Comparison of ENCODE assay signal across 1 cellular context in genomic region chr14:23555882-23556699, GRCh38.
A peak's percentile ranks its signal among the peaks of the same experiment; 100 is the strongest.
TF ChIP-seq lines count a peak whose summit lies in the region.

Gene THTPA, plus strand, starts transcription at chr14:23556271. Its CDS starts 487 bp downstream, at chr14:23556758.

TF ChIP-seq in WTC11, 78 proteins besides CTCF, POLR2A, EP300 and RAD21 (continued from another document and continues in another):
- TF ChIP-seq MLX (CRISPR knock-in tag; IDR thresholded peaks at IDR 0.05) (0 out of 2 replicates have a peak, but pooled peaks have one; percentile 16), ZNF232 (CRISPR knock-in tag; IDR thresholded peaks at IDR 0.05) (no peak), PRRX2 (CRISPR knock-in tag; IDR thresholded peaks at IDR 0.05) (no peak), STAT6 (CRISPR knock-in tag; conservative IDR thresholded peaks at IDR 0.05; ENCODE audit: low read depth) (no peak), IRF1 (CRISPR knock-in tag; IDR thresholded peaks at IDR 0.05) (no peak), JUN (CRISPR knock-in tag; IDR thresholded peaks at IDR 0.05) (no peak), GABPB1 (CRISPR knock-in tag; IDR thresholded peaks at IDR 0.05) (peak; percentile 90), CREB1 (CRISPR knock-in tag; IDR thresholded peaks at IDR 0.05) (no peak), HMGXB4 (CRISPR knock-in tag; IDR thresholded peaks at IDR 0.05) (peak; percentile 80; the same call in 1 of the 2 replicates), ZNF317 (CRISPR knock-in tag; IDR thresholded peaks at IDR 0.05; ENCODE audit: borderline replicate concordance, low read depth) (0 out of 2 replicates have a peak, but pooled peaks have one; percentile 8), EMX1 (CRISPR knock-in tag; IDR thresholded peaks at IDR 0.05) (no peak), CDX4 (CRISPR knock-in tag; IDR thresholded peaks at IDR 0.05; ENCODE audit: borderline replicate concordance) (no peak), RELA (CRISPR knock-in tag; IDR thresholded peaks at IDR 0.05; ENCODE audit: borderline replicate concordance) (no peak), ZNF281 (CRISPR knock-in tag; IDR thresholded peaks at IDR 0.05) (no peak), MYBL2 (CRISPR knock-in tag; IDR thresholded peaks at IDR 0.05) (peak; percentile 69), ZNF121 (CRISPR knock-in tag; IDR thresholded peaks at IDR 0.05) (peak; percentile 98), TEAD1 (CRISPR knock-in tag; IDR thresholded peaks at IDR 0.05) (peak; percentile 74), FOXP4 (CRISPR knock-in tag; IDR thresholded peaks at IDR 0.05) (peak; percentile 77; the same call in 1 of the 2 replicates), ZNF263 (CRISPR knock-in tag; IDR thresholded peaks at IDR 0.05; ENCODE audit: low read depth) (peak; percentile 28; the same call in 1 of the 2 replicates), OVOL2 (CRISPR knock-in tag; IDR thresholded peaks at IDR 0.05; ENCODE audit: borderline replicate concordance) (no peak), SP1 (CRISPR knock-in tag; conservative IDR thresholded peaks at IDR 0.05) (peak; percentile 69), PREB (CRISPR knock-in tag; IDR thresholded peaks at IDR 0.05; ENCODE audit: borderline replicate concordance) (peak; percentile 73; the same call in 1 of the 2 replicates), CBFB (CRISPR knock-in tag; IDR thresholded peaks at IDR 0.05; ENCODE audit: low read depth) (no peak)
- TF ChIP-seq, protein P1, sequence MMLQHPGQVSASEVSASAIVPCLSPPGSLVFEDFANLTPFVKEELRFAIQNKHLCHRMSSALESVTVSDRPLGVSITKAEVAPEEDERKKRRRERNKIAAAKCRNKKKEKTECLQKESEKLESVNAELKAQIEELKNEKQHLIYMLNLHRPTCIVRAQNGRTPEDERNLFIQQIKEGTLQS (CRISPR knock-in tag; conservative IDR thresholded peaks at IDR 0.05): no peak
- TF ChIP-seq, protein P2, sequence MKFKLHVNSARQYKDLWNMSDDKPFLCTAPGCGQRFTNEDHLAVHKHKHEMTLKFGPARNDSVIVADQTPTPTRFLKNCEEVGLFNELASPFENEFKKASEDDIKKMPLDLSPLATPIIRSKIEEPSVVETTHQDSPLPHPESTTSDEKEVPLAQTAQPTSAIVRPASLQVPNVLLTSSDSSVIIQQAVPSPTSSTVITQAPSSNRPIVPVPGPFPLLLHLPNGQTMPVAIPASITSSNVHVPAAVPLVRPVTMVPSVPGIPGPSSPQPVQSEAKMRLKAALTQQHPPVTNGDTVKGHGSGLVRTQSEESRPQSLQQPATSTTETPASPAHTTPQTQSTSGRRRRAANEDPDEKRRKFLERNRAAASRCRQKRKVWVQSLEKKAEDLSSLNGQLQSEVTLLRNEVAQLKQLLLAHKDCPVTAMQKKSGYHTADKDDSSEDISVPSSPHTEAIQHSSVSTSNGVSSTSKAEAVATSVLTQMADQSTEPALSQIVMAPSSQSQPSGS (CRISPR knock-in tag; IDR thresholded peaks at IDR 0.05; ENCODE audit: borderline replicate concordance, low read depth): no peak
- TF ChIP-seq, protein P3, sequence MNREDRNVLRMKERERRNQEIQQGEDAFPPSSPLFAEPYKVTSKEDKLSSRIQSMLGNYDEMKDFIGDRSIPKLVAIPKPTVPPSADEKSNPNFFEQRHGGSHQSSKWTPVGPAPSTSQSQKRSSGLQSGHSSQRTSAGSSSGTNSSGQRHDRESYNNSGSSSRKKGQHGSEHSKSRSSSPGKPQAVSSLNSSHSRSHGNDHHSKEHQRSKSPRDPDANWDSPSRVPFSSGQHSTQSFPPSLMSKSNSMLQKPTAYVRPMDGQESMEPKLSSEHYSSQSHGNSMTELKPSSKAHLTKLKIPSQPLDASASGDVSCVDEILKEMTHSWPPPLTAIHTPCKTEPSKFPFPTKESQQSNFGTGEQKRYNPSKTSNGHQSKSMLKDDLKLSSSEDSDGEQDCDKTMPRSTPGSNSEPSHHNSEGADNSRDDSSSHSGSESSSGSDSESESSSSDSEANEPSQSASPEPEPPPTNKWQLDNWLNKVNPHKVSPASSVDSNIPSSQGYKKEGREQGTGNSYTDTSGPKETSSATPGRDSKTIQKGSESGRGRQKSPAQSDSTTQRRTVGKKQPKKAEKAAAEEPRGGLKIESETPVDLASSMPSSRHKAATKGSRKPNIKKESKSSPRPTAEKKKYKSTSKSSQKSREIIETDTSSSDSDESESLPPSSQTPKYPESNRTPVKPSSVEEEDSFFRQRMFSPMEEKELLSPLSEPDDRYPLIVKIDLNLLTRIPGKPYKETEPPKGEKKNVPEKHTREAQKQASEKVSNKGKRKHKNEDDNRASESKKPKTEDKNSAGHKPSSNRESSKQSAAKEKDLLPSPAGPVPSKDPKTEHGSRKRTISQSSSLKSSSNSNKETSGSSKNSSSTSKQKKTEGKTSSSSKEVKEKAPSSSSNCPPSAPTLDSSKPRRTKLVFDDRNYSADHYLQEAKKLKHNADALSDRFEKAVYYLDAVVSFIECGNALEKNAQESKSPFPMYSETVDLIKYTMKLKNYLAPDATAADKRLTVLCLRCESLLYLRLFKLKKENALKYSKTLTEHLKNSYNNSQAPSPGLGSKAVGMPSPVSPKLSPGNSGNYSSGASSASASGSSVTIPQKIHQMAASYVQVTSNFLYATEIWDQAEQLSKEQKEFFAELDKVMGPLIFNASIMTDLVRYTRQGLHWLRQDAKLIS (CRISPR knock-in tag; IDR thresholded peaks at IDR 0.05; ENCODE audit: borderline replicate concordance): no peak
- TF ChIP-seq, protein P4, sequence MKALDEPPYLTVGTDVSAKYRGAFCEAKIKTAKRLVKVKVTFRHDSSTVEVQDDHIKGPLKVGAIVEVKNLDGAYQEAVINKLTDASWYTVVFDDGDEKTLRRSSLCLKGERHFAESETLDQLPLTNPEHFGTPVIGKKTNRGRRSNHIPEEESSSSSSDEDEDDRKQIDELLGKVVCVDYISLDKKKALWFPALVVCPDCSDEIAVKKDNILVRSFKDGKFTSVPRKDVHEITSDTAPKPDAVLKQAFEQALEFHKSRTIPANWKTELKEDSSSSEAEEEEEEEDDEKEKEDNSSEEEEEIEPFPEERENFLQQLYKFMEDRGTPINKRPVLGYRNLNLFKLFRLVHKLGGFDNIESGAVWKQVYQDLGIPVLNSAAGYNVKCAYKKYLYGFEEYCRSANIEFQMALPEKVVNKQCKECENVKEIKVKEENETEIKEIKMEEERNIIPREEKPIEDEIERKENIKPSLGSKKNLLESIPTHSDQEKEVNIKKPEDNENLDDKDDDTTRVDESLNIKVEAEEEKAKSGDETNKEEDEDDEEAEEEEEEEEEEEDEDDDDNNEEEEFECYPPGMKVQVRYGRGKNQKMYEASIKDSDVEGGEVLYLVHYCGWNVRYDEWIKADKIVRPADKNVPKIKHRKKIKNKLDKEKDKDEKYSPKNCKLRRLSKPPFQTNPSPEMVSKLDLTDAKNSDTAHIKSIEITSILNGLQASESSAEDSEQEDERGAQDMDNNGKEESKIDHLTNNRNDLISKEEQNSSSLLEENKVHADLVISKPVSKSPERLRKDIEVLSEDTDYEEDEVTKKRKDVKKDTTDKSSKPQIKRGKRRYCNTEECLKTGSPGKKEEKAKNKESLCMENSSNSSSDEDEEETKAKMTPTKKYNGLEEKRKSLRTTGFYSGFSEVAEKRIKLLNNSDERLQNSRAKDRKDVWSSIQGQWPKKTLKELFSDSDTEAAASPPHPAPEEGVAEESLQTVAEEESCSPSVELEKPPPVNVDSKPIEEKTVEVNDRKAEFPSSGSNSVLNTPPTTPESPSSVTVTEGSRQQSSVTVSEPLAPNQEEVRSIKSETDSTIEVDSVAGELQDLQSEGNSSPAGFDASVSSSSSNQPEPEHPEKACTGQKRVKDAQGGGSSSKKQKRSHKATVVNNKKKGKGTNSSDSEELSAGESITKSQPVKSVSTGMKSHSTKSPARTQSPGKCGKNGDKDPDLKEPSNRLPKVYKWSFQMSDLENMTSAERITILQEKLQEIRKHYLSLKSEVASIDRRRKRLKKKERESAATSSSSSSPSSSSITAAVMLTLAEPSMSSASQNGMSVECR (CRISPR knock-in tag; IDR thresholded peaks at IDR 0.05; ENCODE audit: borderline replicate concordance): peak; percentile 65; the same call in 1 of the 2 replicates
